10 cellular contexts compared by ENCODE assay signal in the genomic region with DNA sequence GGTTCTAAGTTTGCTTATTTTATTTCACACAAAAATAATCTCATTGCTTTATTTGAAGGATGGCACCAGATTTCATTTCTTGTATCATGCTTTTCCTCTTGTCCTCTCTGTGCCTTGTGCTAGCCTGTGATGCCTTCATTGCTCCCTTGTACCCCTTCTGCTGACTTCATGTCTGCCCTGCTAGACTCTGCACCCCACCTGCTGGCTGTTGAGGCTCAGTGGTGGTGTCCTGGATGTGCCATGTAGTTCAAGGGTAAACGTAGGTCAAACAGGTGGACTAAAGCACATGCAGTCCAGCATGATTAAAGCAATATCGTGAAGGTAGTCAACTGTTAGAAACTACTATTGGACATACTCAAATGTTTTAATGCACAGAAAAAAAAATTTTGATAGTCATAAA. TPM values are rescaled to one million over a fixed set of nuclear protein-coding genes. Genes with fewer than 3 reads are reported as not detected.
DNase-seq lines count a peak whose midpoint lies in the region; ATAC-seq and TF ChIP-seq lines count a peak whose summit lies in the region.
"Had no signal": no experiment of that assay in that cellular context is flagged by ENCODE, and none has a peak within 500 bp of the region (broad histone marks: within the 10 kb centered on the region; RNA-seq: fewer than 3 reads in every experiment).

No MANE protein-coding gene starts in this region.

- H3K27ac Mint-ChIP-seq in natural killer cell, result no peak overlapping the region
- H3K27ac Mint-ChIP-seq: IgD-negative memory B cell had no signal

- ATAC-seq in HG03378 (IDR thresholded peaks at IDR 0.05; ENCODE audit: unreplicated experiment) (peak; percentile 47), natural killer cell (no peak), HG03432 (IDR thresholded peaks at IDR 0.05; ENCODE audit: unreplicated experiment) (no peak)

- H4K20me1 ChIP-seq in osteoblast (ENCODE audit: insufficient read depth, low read length), result no peaks in the 10 kb centered on the region

- DNase-seq in NCI-H146 (lab: John Stamatoyannopoulos, UW) (peak; percentile 5), NCI-H146 treated with DMSO at 0.1 percent for 48 hours (lab: John Stamatoyannopoulos, UW; ENCODE audit: unreplicated experiment) (no peak), astrocyte of the spinal cord (ENCODE audit: low read depth, low spot score) (no peak), osteoblast (ENCODE audit: insufficient read length, low spot score, missing footprints) (no peak), caudate nucleus (lab: John Stamatoyannopoulos, UW) (no peak), natural killer cell (no peak)

- H2AFZ ChIP-seq in osteoblast (ENCODE audit: low read length), result no peak overlapping the region

- peaks cover 29% of the 10 kb centered on the region for H3K36me3 ChIP-seq in osteoblast (ENCODE audit: insufficient read depth, low read length)

- H3K9me3 ChIP-seq in osteoblast (ENCODE audit: low read depth, low read length), result no peaks in the 10 kb centered on the region

- H3K27me3 ChIP-seq in osteoblast (ENCODE audit: insufficient read depth, low read length), result no peaks in the 10 kb centered on the region

- no peaks in the 10 kb centered on the region for H3K4me1 ChIP-seq in osteoblast (ENCODE audit: insufficient read depth, low read length)

- H3K27ac ChIP-seq in osteoblast (ENCODE audit: low read depth, low read length), result no peak overlapping the region
- no peak overlapping the region for H3K27ac ChIP-seq in caudate nucleus (ENCODE audit: low read depth, low read length)

- no peaks in the 10 kb centered on the region for H3K4me1 Mint-ChIP-seq in natural killer cell
- H3K4me1 Mint-ChIP-seq: IgD-negative memory B cell had no signal

- H3K4me3 Mint-ChIP-seq in natural killer cell, result no peak overlapping the region
- H3K4me3 Mint-ChIP-seq: IgD-negative memory B cell had no signal

- TF ChIP-seq CTCF in astrocyte of the spinal cord (IDR thresholded peaks at IDR 0.05; ENCODE audit: low read depth, low read length) (peak; percentile 46), osteoblast (IDR thresholded peaks at IDR 0.05; ENCODE audit: extremely low read depth, low read depth, low read length) (peak; percentile 17), natural killer cell (IDR thresholded peaks at IDR 0.05) (no peak)

- H3K4me3 ChIP-seq in astrocyte of the spinal cord (ENCODE audit: low read depth, low read length) (no peak overlapping the region), osteoblast (ENCODE audit: insufficient read depth, low read length) (no peak overlapping the region)

- in situ Hi-C loops in astrocyte of the spinal cord (cut with HindIII; ENCODE audit: low sequenced_read_pairs), result no loop called here

- H3K9me3 Mint-ChIP-seq in natural killer cell, result no peaks in the 10 kb centered on the region
- H3K9me3 Mint-ChIP-seq: IgD-negative memory B cell had no signal

- no peak overlapping the region for H3K4me2 ChIP-seq in osteoblast (ENCODE audit: insufficient read depth, low read length)

- peaks cover 2% of the 10 kb centered on the region for H3K36me3 Mint-ChIP-seq in natural killer cell
- H3K36me3 Mint-ChIP-seq: IgD-negative memory B cell had no signal

- H3K79me2 ChIP-seq in osteoblast (ENCODE audit: insufficient read depth, low read length), result peaks cover 2% of the 10 kb centered on the region

- intact Hi-C loops in natural killer cell (cut with micrococcal nuclease), result loop anchor here (2.0 kb wide), 1 partner anchor 209 kb away; no protein-coding TSS in a partner anchor

- H3K27me3 Mint-ChIP-seq in natural killer cell (ENCODE audit: low read depth in 2 of 2), result no peaks in the 10 kb centered on the region
- H3K27me3 Mint-ChIP-seq: IgD-negative memory B cell had no signal

RNA-seq across cellular contexts. Expression of a gene that starts 21.6 kb away (rescaled TPM):
- total RNA-seq in osteoblast (51.9 and 53.9 TPM in 2 replicates), natural killer cell (10 to 100 TPM; 16.7 to 20.5 (median 18.6) TPM)

RNA-seq across cellular contexts. Expression of a gene that starts 36.0 kb away (rescaled TPM):
- total RNA-seq in osteoblast, result 3.5 and 4.0 TPM in 2 replicates
- total RNA-seq in natural killer cell, result not detected

RNA-seq across cellular contexts. Expression of a gene that starts 47.8 kb away (rescaled TPM):
- 38.9 and 42.0 TPM in 2 replicates for total RNA-seq in osteoblast
- total RNA-seq in natural killer cell, result 10 to 100 TPM; 11.3 to 18.8 (median 14.7) TPM

RNA-seq across cellular contexts. Expression of a gene that starts 47.8 kb away (rescaled TPM):
- total RNA-seq in osteoblast (not detected in 2 replicates), natural killer cell (not detected)
- total RNA-seq: T-helper 2 cell treated with Interferon-gamma antibody and Interleukin-4, amounts not matched to agents 100 ng/mL and 5 ng/mL, for 36 hours had no signal
